Comparison of ENCODE assay signal across 10 cellular contexts in the genomic region with DNA sequence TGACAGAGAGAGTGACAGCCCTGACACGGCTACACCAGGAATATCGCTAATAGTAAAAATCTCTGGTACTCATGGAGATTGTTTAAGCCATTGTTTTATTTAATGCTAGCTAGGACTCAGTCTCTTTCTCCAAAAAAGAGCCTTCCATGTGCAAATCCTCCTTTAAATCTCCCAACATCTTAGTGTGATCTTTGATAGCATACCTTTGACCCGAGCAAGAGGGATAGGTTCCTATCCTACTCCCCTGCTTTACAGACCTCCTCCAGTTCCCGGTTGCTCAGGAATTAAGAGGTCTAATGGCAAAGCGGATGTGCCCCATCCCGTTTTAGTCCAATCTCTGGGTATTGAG. TPM values are rescaled to one million over a fixed set of nuclear protein-coding genes. Genes with fewer than 3 reads are reported as not detected.
DNase-seq lines count a peak whose midpoint lies in the region; ATAC-seq, FAIRE-seq and TF ChIP-seq lines count a peak whose summit lies in the region.
"Had no signal": no experiment of that assay in that cellular context is flagged by ENCODE, and none has a peak within 500 bp of the region (broad histone marks: within the 10 kb centered on the region; RNA-seq: fewer than 3 reads in every experiment).

No MANE protein-coding gene starts in this region.

- TF ChIP-seq CTCF in bronchial epithelial cell (IDR thresholded peaks at IDR 0.05; ENCODE audit: insufficient read depth, low read length, severe bottlenecking) (no peak), mesothelial cell of epicardium (IDR thresholded peaks at IDR 0.05; ENCODE audit: unreplicated experiment) (no peak), transverse colon (IDR thresholded peaks at IDR 0.05) (no peak)

- no peaks in the 10 kb centered on the region for H3K36me3 Mint-ChIP-seq in activated naive CD4-positive, alpha-beta T cell treated with anti-CD3 and anti-CD28 coated beads for 36 hours (ENCODE audit: low read depth)
- no peaks in the 10 kb centered on the region for H3K36me3 Mint-ChIP-seq in activated naive CD4-positive, alpha-beta T cell treated with anti-CD3 and anti-CD28 coated beads, Interleukin-2, amount 50 U/mL, for 72 hours
- H3K36me3 Mint-ChIP-seq in mesothelial cell of epicardium = no peaks in the 10 kb centered on the region

- FAIRE-seq in bronchial epithelial cell (lab: Jason Lieb, UNC) = peak; percentile 36

- H3K27ac ChIP-seq in transverse colon = peak overlapping the region; percentile 43 to 78 (median 70)

- H3K4me3 ChIP-seq in bronchial epithelial cell (ENCODE audit: low read depth, low read length) (peak overlapping the region; percentile 39), transverse colon (peak overlapping the region in 3 of 4 donors; percentile 38 to 61 (median 48))

- in situ Hi-C loops in transverse colon (cut with MboI; ENCODE audit: low pct_ligation_motif_present in 1 of 4, low pct_unique_long_range_greater_than_20kb in 1 of 4, low sequenced_read_pairs in 3 of 4) (loop anchor here in 1 of 4 donors (25.0 kb wide), 1 partner anchor 202 kb away; no protein-coding TSS in a partner anchor), ACHN (cut with HindIII; ENCODE audit: low pct_ligation_motif_present, low pct_unique_long_range_greater_than_20kb, low sequenced_read_pairs) (no loop called here)

- no peaks in the 10 kb centered on the region for H3K9me3 ChIP-seq in transverse colon

- peaks cover 4% of the 10 kb centered on the region for H3K4me1 Mint-ChIP-seq in activated naive CD4-positive, alpha-beta T cell treated with anti-CD3 and anti-CD28 coated beads for 36 hours (ENCODE audit: low read depth)
- peaks cover 4% of the 10 kb centered on the region for H3K4me1 Mint-ChIP-seq in mesothelial cell of epicardium

- no peaks in the 10 kb centered on the region for H3K9me3 Mint-ChIP-seq in activated naive CD4-positive, alpha-beta T cell treated with anti-CD3 and anti-CD28 coated beads for 36 hours
- H3K9me3 Mint-ChIP-seq in activated naive CD4-positive, alpha-beta T cell treated with anti-CD3 and anti-CD28 coated beads, Interleukin-2, amount 50 U/mL, for 72 hours = no peaks in the 10 kb centered on the region
- no peaks in the 10 kb centered on the region for H3K9me3 Mint-ChIP-seq in mesothelial cell of epicardium
- H3K9me3 Mint-ChIP-seq: T-helper 1 cell treated with Interleukin-12 subunit alpha and Interleukin-12 subunit beta and Interleukin-4 antibody, amounts not matched to agents 30 μg/mL and 1 μg/mL, for 36 hours had no signal

- TF ChIP-seq POLR2A in transverse colon (IDR thresholded peaks at IDR 0.05) = no peak

- intact Hi-C loops in activated naive CD4-positive, alpha-beta T cell treated with anti-CD3 and anti-CD28 coated beads for 36 hours (cut with micrococcal nuclease) = no loop called here
- intact Hi-C loops in transverse colon (cut with DNase I; ENCODE audit: low total_unique reads) = no loop called here

- H3K27me3 Mint-ChIP-seq in activated naive CD4-positive, alpha-beta T cell treated with anti-CD3 and anti-CD28 coated beads for 36 hours (ENCODE audit: low read depth) = peaks cover 28% of the 10 kb centered on the region
- peaks cover 92% of the 10 kb centered on the region for H3K27me3 Mint-ChIP-seq in mesothelial cell of epicardium (ENCODE audit: low read depth)

- peaks cover 0 to 15% (median 8%) of the 10 kb centered on the region in 4 donors for H3K4me1 ChIP-seq in transverse colon

- no peak for DNase-seq in activated naive CD4-positive, alpha-beta T cell treated with anti-CD3 and anti-CD28 coated beads for 36 hours
- DNase-seq in activated naive CD4-positive, alpha-beta T cell treated with anti-CD3 and anti-CD28 coated beads, Interleukin-2, amount 50 U/mL, for 72 hours (ENCODE audit: low spot score in 2 of 2) = no peak
- DNase-seq in bronchial epithelial cell (ENCODE audit: low read depth) (no peak), mesothelial cell of epicardium (ENCODE audit: low spot score in 2 of 2, unreplicated experiment in 2 of 2) (no peak), transverse colon (no peak), CD1c-positive myeloid dendritic cell (ENCODE audit: extremely low spot score) (no peak), ACHN (no peak)
- DNase-seq: effector CD4-positive, alpha-beta T cell had no signal

- H3K4me3 Mint-ChIP-seq in activated naive CD4-positive, alpha-beta T cell treated with anti-CD3 and anti-CD28 coated beads for 36 hours = peak overlapping the region; percentile 38
- peak overlapping the region; percentile 59 for H3K4me3 Mint-ChIP-seq in mesothelial cell of epicardium
- H3K4me3 Mint-ChIP-seq: T-helper 1 cell treated with Interleukin-12 subunit alpha and Interleukin-12 subunit beta and Interleukin-4 antibody, amounts not matched to agents 30 μg/mL and 1 μg/mL, for 36 hours had no signal

- H3K27me3 ChIP-seq in bronchial epithelial cell (ENCODE audit: control insufficient read depth, insufficient read depth, low read length) = peaks cover 16% of the 10 kb centered on the region
- peaks cover 30% of the 10 kb centered on the region for H3K27me3 ChIP-seq in transverse colon

- no peak for TF ChIP-seq EP300 in transverse colon (IDR thresholded peaks at IDR 0.05; ENCODE audit: low read depth)

- WGBS in transverse colon (ENCODE audit: low coverage in 1 of 2), 2 donors = 33% methylated on average over 6 of the region's 6 CpGs; no CpG with 5 or more reads in 1 of the 2 donors

- CTCF ChIA-PET in activated naive CD4-positive, alpha-beta T cell treated with anti-CD3 and anti-CD28 coated beads for 36 hours (lab: Charles Lee) = interaction anchor here (0.9 to 2.3 kb wide), 3 partner anchors 12 to 1023 kb away, joined by 3 to 22 read pairs (median 4); no protein-coding TSS in a partner anchor

- no peak for ATAC-seq in activated naive CD4-positive, alpha-beta T cell treated with anti-CD3 and anti-CD28 coated beads, Interleukin-2, amount 50 U/mL, for 72 hours
- no peak for ATAC-seq in GM21390 (IDR thresholded peaks at IDR 0.05; ENCODE audit: unreplicated experiment)

- H3K27ac Mint-ChIP-seq in activated naive CD4-positive, alpha-beta T cell treated with anti-CD3 and anti-CD28 coated beads for 36 hours = no peak overlapping the region
- no peak overlapping the region for H3K27ac Mint-ChIP-seq in activated naive CD4-positive, alpha-beta T cell treated with anti-CD3 and anti-CD28 coated beads, Interleukin-2, amount 50 U/mL, for 72 hours
- no peak overlapping the region for H3K27ac Mint-ChIP-seq in mesothelial cell of epicardium
- H3K27ac Mint-ChIP-seq: T-helper 1 cell treated with Interleukin-12 subunit alpha and Interleukin-12 subunit beta and Interleukin-4 antibody, amounts not matched to agents 30 μg/mL and 1 μg/mL, for 36 hours had no signal

- H3K36me3 ChIP-seq in bronchial epithelial cell (ENCODE audit: control insufficient read depth, insufficient read depth, low read length) (no peaks in the 10 kb centered on the region), transverse colon (no peaks in the 10 kb centered on the region)

RNA-seq across cellular contexts. Expression of a gene that starts 0.7 kb away (rescaled TPM):
- total RNA-seq in activated naive CD4-positive, alpha-beta T cell treated with anti-CD3 and anti-CD28 coated beads for 36 hours = under 1 TPM in 1 of 2 experiments, not detected in 1; 0.12 TPM
- total RNA-seq in activated naive CD4-positive, alpha-beta T cell treated with anti-CD3 and anti-CD28 coated beads, Interleukin-2, amount 50 U/mL, for 72 hours = under 1 TPM; 0.25 to 0.64 TPM
- total RNA-seq in bronchial epithelial cell (under 0.01 and 0.51 TPM in 2 replicates), mesothelial cell of epicardium (0.40 to 0.49 TPM (median 0.43 TPM) in 3 replicates), transverse colon (10 to 100 TPM in 3 of 4 donors, 1 to 10 TPM in 1; 5.8 to 37.0 (median 18.1) TPM)
